In the genomic region with DNA sequence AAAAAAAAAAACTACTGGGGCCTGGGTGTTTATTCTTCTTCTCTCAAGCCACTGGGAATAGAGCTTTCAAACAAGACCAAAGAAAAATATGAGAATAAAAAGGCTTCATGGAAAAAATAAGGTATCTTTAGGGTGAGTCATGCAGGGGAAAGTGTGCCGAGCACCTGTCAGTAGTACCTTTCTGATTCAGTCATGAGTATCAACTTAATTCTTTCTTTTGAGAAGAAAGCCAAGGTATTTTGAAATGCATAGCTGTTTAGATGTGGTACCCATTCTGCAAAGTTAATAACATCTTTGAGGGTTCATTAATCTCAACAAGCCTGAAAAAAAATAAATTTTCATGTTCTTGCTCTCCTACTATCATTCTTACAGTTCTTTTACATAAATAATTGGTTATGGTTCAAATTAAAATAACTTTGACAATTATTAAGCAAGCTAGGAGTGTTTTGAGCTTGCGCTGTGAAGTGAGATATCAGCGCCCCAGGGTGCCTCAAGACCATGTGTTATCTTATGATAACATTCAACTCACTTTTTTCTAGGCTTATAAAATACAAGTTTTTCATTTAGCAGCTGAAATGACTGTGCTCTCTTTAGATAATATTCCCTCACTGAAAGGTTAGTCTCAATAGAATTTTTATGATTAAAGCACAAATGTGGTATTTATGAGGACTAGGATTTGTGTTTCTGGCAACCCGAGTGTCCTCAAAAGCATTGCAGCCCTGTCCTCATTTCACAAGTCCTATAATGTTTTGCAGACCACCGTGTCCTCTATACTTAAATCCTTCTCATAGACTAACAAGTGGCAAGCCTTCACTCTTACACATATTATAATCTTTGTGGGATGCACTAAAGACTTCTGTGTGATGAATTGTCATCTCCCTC, we compare ENCODE assay signal across 2 cellular contexts.
TF ChIP-seq lines count a peak whose summit lies in the region.

No MANE protein-coding gene starts in this region.

TF ChIP-seq in SK-N-SH treated with all-trans-retinoic acid at 6 μM for 48 hours, 23 proteins besides CTCF, POLR2A, EP300 and RAD21:
- TF ChIP-seq ZNF70 (CRISPR knock-in tag; IDR thresholded peaks at IDR 0.05) = no peak
- TF ChIP-seq RARB (CRISPR knock-in tag; IDR thresholded peaks at IDR 0.05) = no peak
- TF ChIP-seq GLIS3 (CRISPR knock-in tag; IDR thresholded peaks at IDR 0.05) = no peak
- no peak for TF ChIP-seq ZNF565 (CRISPR knock-in tag; conservative IDR thresholded peaks at IDR 0.05; ENCODE audit: low read depth)

TF ChIP-seq in endothelial cell of umbilical vein, 7 proteins besides CTCF, POLR2A, EP300 and RAD21:
- TF ChIP-seq GATA2 (IDR thresholded peaks at IDR 0.05; ENCODE audit: insufficient read depth, insufficient read length, low read depth, low read length) (no peak), FOS (IDR thresholded peaks at IDR 0.05; ENCODE audit: borderline replicate concordance, insufficient read depth, low read length) (no peak), POLR2AphosphoS5 (IDR thresholded peaks at IDR 0.05; ENCODE audit: insufficient read depth, low read depth, low read length) (no peak), MYC (IDR thresholded peaks at IDR 0.05; ENCODE audit: low read depth, low read length) (no peak), JUN (IDR thresholded peaks at IDR 0.05; ENCODE audit: borderline replicate concordance, insufficient read depth, insufficient read length, low read depth) (no peak), EZH2 (IDR thresholded peaks at IDR 0.05; ENCODE audit: borderline replicate concordance, low read depth, low read length, severe bottlenecking) (no peak)
- TF ChIP-seq, protein P1, sequence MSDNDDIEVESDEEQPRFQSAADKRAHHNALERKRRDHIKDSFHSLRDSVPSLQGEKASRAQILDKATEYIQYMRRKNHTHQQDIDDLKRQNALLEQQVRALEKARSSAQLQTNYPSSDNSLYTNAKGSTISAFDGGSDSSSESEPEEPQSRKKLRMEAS (IDR thresholded peaks at IDR 0.05; ENCODE audit: insufficient read depth, insufficient read length) = no peak
